In the genomic region with DNA sequence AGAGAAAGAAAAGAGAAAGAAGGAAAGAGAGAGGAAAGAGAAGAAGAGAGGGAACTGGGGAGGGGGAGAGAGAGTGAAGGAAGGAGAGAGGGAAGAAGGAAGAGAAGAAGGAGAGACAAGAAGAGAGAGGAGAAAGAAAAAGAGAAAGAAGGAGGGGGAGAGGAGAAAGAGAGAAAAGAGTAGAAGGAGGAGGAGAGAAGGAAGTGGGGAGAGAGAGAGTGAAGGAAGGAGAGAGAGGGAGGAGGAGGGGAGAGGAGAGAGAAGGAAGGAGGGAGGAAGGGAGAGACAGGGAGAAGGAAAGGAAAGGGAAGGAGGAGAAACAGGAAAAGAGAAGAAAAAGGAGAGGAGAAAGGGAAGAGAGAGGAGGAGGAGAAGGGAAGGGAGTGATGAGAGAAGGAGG, we compare ENCODE assay signal across 14 cellular contexts.
"Had no signal": no experiment of that assay in that cellular context is flagged by ENCODE, and none has a peak within 500 bp of the region (broad histone marks: within the 10 kb centered on the region; RNA-seq: fewer than 3 reads in every experiment).

No MANE protein-coding gene starts in this region.

- H3K4me1 Mint-ChIP-seq: stimulated activated naive B cell treated with anti-CD40 and anti-IgM and Interleukin-4, amounts not matched to agents 10 μg/mL and 1 μg/mL and 100 μg/mL, for 72 hours had no signal

- ATAC-seq: left ventricle myocardium superior; lower lobe of right lung; psoas muscle; stimulated activated naive B cell treated with anti-CD40 and anti-IgM and Interleukin-4, amounts not matched to agents 10 μg/mL and 1 μg/mL and 100 μg/mL, for 72 hours had no signal

- H3K36me3 Mint-ChIP-seq: stimulated activated naive B cell treated with anti-CD40 and anti-IgM and Interleukin-4, amounts not matched to agents 10 μg/mL and 1 μg/mL and 100 μg/mL, for 72 hours had no signal

- H3K9me3 Mint-ChIP-seq: nephron; stimulated activated naive B cell treated with anti-CD40 and anti-IgM and Interleukin-4, amounts not matched to agents 10 μg/mL and 1 μg/mL and 100 μg/mL, for 72 hours had no signal

- H3K27ac Mint-ChIP-seq: nephron; stimulated activated naive B cell treated with anti-CD40 and anti-IgM and Interleukin-4, amounts not matched to agents 10 μg/mL and 1 μg/mL and 100 μg/mL, for 72 hours had no signal

- H3K4me3 Mint-ChIP-seq: nephron; stimulated activated naive B cell treated with anti-CD40 and anti-IgM and Interleukin-4, amounts not matched to agents 10 μg/mL and 1 μg/mL and 100 μg/mL, for 72 hours had no signal

- DNase-seq: hypothalamus; left ventricle myocardium superior; lower lobe of right lung; nucleus accumbens; posterior cingulate gyrus; psoas muscle; right cardiac atrium; spleen; stimulated activated CD4-positive, alpha-beta T cell treated with anti-CD3 and anti-CD28 coated beads, Interleukin-4, amount 100 ng/mL, for 4 hours; stimulated activated naive B cell treated with anti-CD40 and anti-IgM and Interleukin-4, amounts not matched to agents 10 μg/mL and 1 μg/mL and 100 μg/mL, for 72 hours; stomach; thyroid gland; trophoblast cell had no signal
